In genomic region chr6:79601020-79601609, GRCh38 we compare ENCODE assay signal across 10 cellular contexts. TPM values are rescaled to one million over a fixed set of nuclear protein-coding genes. Genes with fewer than 3 reads are reported as not detected.
DNase-seq lines count a peak whose midpoint lies in the region; ATAC-seq, FAIRE-seq and TF ChIP-seq lines count a peak whose summit lies in the region.
"Had no signal": no experiment of that assay in that cellular context is flagged by ENCODE, and none has a peak within 500 bp of the region (broad histone marks: within the 10 kb centered on the region; RNA-seq: fewer than 3 reads in every experiment).

No MANE protein-coding gene starts in this region.

- ATAC-seq in sciatic nerve (no peak), GM23338 (no peak)

- no peak overlapping the region for H2AFZ ChIP-seq in GM23338

- H3K36me3 Mint-ChIP-seq in GM23338 (ENCODE audit: low read depth) = no peaks in the 10 kb centered on the region

- H3F3A ChIP-seq in GM23338 (replicated peaks; ENCODE audit: low read depth) = no peaks in the 10 kb centered on the region

- peak; percentile 89 for FAIRE-seq in H54 (lab: Jason Lieb, UNC)
- FAIRE-seq: kidney had no signal

- TF ChIP-seq POLR2A in H54 (IDR thresholded peaks at IDR 0.05; ENCODE audit: low read depth, low read length) = no peak

- DNase-seq in H54 (ENCODE audit: insufficient read length, low spot score) (peak; percentile 24), adipocyte (ENCODE audit: low read depth) (peak; percentile 74), fibroblast of pulmonary artery (ENCODE audit: low read depth) (peak; percentile 35), skeletal muscle cell (ENCODE audit: low read depth) (peak; percentile 33), HuH-7 (ENCODE audit: low spot score) (no peak), NCI-H187 treated with DMSO at 0.1 percent for 48 hours (lab: John Stamatoyannopoulos, UW) (no peak), sciatic nerve (ENCODE audit: low spot score) (no peak), GM23338 (ENCODE audit: low spot score) (no peak)
- DNase-seq: kidney, NCI-H446 had no signal

- H3K27ac ChIP-seq in GM23338 (ENCODE audit: low read depth) = no peak overlapping the region

- H3K4me1 Mint-ChIP-seq in GM23338 = no peaks in the 10 kb centered on the region

- no peak overlapping the region for H3K27ac Mint-ChIP-seq in GM23338

- no peaks in the 10 kb centered on the region; the same call in 2 of the 3 replicates for H3K9me3 Mint-ChIP-seq in GM23338

- no peaks in the 10 kb centered on the region for H3K27me3 Mint-ChIP-seq in GM23338 (ENCODE audit: insufficient read depth, low read depth, poor library complexity)

- no peak overlapping the region for H3K4me3 ChIP-seq in adipocyte (ENCODE audit: low read length)
- no peak overlapping the region for H3K4me3 ChIP-seq in fibroblast of pulmonary artery (replicated peaks; ENCODE audit: low read depth, low read length)
- no peak overlapping the region for H3K4me3 ChIP-seq in skeletal muscle cell (ENCODE audit: low read depth, low read length)
- no peak overlapping the region for H3K4me3 ChIP-seq in GM23338

- H3K4me2 ChIP-seq in GM23338 = no peak overlapping the region

- TF ChIP-seq CTCF in fibroblast of pulmonary artery (IDR thresholded peaks at IDR 0.05; ENCODE audit: low read length, missing control alignments) (no peak), GM23338 (conservative IDR thresholded peaks at IDR 0.05; ENCODE audit: low read depth in 2 of 2) (no peak)

- H4K20me1 ChIP-seq in GM23338 (replicated peaks; ENCODE audit: insufficient read depth) = no peaks in the 10 kb centered on the region

- H3K4me1 ChIP-seq in adipocyte (ENCODE audit: control insufficient read depth, insufficient read depth, low read length) (no peaks in the 10 kb centered on the region), GM23338 (ENCODE audit: insufficient read depth) (no peaks in the 10 kb centered on the region)

- no peaks in the 10 kb centered on the region for H3K27me3 ChIP-seq in adipocyte (replicated peaks; ENCODE audit: control insufficient read depth, insufficient read depth, low read length)
- H3K27me3 ChIP-seq in GM23338 (ENCODE audit: insufficient read depth) = no peaks in the 10 kb centered on the region

- intact Hi-C loops in sciatic nerve (cut with DNase I) = no loop called here

- no peak overlapping the region for H3K9ac ChIP-seq in adipocyte (ENCODE audit: low read length)

- no peaks in the 10 kb centered on the region for H3K79me2 ChIP-seq in GM23338 (replicated peaks; ENCODE audit: insufficient read depth)

- H3K9me3 ChIP-seq in adipocyte (ENCODE audit: control insufficient read depth, low read length) = no peaks in the 10 kb centered on the region

- H3K4me3 Mint-ChIP-seq in GM23338 = no peak overlapping the region

- H3K36me3 ChIP-seq in adipocyte (ENCODE audit: control insufficient read depth, insufficient read depth, low read length, severe bottlenecking) (no peaks in the 10 kb centered on the region), GM23338 (ENCODE audit: insufficient read depth) (no peaks in the 10 kb centered on the region)

- H3K9me2 ChIP-seq in GM23338 (ENCODE audit: insufficient read depth) = no peaks in the 10 kb centered on the region

TF ChIP-seq in GM23338, 12 proteins besides CTCF, POLR2A, EP300 and RAD21:
- no peak for TF ChIP-seq ZNF331 (CRISPR knock-in tag; IDR thresholded peaks at IDR 0.05; ENCODE audit: low read depth)
- TF ChIP-seq CREB1 (CRISPR knock-in tag; IDR thresholded peaks at IDR 0.05; ENCODE audit: low read depth) = no peak
- TF ChIP-seq ZNF462 (CRISPR knock-in tag; IDR thresholded peaks at IDR 0.05) = no peak
- TF ChIP-seq EZH2 (IDR thresholded peaks at IDR 0.05; ENCODE audit: low read depth, unreplicated experiment) = no peak
- no peak for TF ChIP-seq REST (IDR thresholded peaks at IDR 0.05; ENCODE audit: unreplicated experiment)
TF ChIP-seq in GM23338: peak in this region for 0.

RNA-seq across cellular contexts. Expression of gene SH3BGRL2, which starts 30.0 kb away (rescaled TPM):
- 35.9 TPM for total RNA-seq in sciatic nerve
- 23.8 and 24.5 TPM in 2 replicates for total RNA-seq in GM23338 (2014; rRNA removed; shearing (Covaris generic))
- 7.5 and 8.4 TPM in 2 replicates for polyA plus RNA-seq in GM23338 (2016; fragmentation: Nextera tagmentation; extraction: Ambion mirVana)

Comparison
In these comparisons a context has a peak if more than half of its experiments do, and no peak if none do; other contexts are left out.
1. DNase-seq: peak in H54 (single experiment), adipocyte (single experiment), fibroblast of pulmonary artery (single experiment) and skeletal muscle cell (single experiment); none in HuH-7 (single experiment), NCI-H187 treated with DMSO at 0.1 percent for 48 hours (single experiment), sciatic nerve (single experiment) and GM23338 (single experiment).